20 cellular contexts compared by ENCODE assay signal in the genomic region with DNA sequence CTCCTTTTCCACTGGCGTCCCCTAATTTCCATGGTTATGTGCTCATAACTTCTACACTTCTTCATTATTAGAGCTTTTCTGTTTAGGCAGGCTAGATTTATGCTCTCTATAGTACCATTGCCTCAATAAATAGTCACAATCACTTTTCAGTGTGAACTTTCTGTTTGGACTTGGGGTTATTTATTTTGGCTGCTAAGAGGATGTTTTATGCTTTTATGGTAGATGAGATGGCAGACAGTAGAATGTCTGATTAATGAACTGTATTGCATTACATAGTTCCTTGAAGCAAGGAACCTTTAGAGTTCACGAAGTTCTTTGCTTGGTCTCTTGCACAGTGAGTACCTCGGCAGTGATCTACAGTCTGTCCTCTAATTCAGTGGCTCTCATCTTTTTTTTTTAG. TPM values are rescaled to one million over a fixed set of nuclear protein-coding genes. Genes with fewer than 3 reads are reported as not detected.
"Had no signal": no experiment of that assay in that cellular context is flagged by ENCODE, and none has a peak within 500 bp of the region (broad histone marks: within the 10 kb centered on the region; RNA-seq: fewer than 3 reads in every experiment).

No MANE protein-coding gene starts in this region.

- DNase-seq: activated CD4-positive, alpha-beta T cell treated with anti-CD3 and anti-CD28 coated beads for 48 hours; activated CD4-positive, alpha-beta T cell treated with anti-CD3 and anti-CD28 coated beads, Interleukin-2, amount 50 U/mL, for 4 hours; activated CD4-positive, CD25-positive, alpha-beta regulatory T cell treated with anti-CD3 and anti-CD28 coated beads, Interleukin-2, amount 50 U/mL, for 72 hours; activated effector memory CD4-positive, alpha-beta T cell treated with anti-CD3 and anti-CD28 coated beads, Interleukin-2, amount 50 U/mL, for 16 hours; activated naive CD4-positive, alpha-beta T cell treated with Interleukin-2 at 50 U/mL for 16 hours; activated T-cell treated with anti-CD3 and anti-CD28 coated beads, Interleukin-2, amount 50 U/mL, for 4 hours; amygdala; Kasumi-1; KBM-7; NCI-H1105 treated with DMSO at 0.1 percent for 48 hours; NCI-H1436 treated with DMSO at 0.1 percent for 48 hours; NCI-H187 treated with DMSO at 0.1 percent for 48 hours; NCI-H2171; NCI-H226; NCI-H510A; NCI-H526 treated with DMSO at 0.1 percent for 48 hours; NK-92 treated with Interleukin-12 subunit alpha and Interleukin-12 subunit beta, amount 100 ng/mL, for 24 hours; PC-9; SHP77 treated with DMSO at 0.1 percent for 48 hours had no signal

- H3K27ac ChIP-seq: PC-9 had no signal

- H3K4me3 ChIP-seq: PC-9 had no signal

- ATAC-seq: activated T-cell treated with anti-CD3 and anti-CD28 coated beads, Interleukin-2, amount 50 U/mL, for 4 hours had no signal

- H2AFZ ChIP-seq: PC-9 had no signal

- H3K4me2 ChIP-seq: PC-9 had no signal

RNA-seq across cellular contexts. Expression of gene DNAH8, which starts 6.9 kb away (rescaled TPM):
- total RNA-seq: astrocyte, PC-9 had no signal
